ENCODE assay signal across 11 cellular contexts in the genomic region with DNA sequence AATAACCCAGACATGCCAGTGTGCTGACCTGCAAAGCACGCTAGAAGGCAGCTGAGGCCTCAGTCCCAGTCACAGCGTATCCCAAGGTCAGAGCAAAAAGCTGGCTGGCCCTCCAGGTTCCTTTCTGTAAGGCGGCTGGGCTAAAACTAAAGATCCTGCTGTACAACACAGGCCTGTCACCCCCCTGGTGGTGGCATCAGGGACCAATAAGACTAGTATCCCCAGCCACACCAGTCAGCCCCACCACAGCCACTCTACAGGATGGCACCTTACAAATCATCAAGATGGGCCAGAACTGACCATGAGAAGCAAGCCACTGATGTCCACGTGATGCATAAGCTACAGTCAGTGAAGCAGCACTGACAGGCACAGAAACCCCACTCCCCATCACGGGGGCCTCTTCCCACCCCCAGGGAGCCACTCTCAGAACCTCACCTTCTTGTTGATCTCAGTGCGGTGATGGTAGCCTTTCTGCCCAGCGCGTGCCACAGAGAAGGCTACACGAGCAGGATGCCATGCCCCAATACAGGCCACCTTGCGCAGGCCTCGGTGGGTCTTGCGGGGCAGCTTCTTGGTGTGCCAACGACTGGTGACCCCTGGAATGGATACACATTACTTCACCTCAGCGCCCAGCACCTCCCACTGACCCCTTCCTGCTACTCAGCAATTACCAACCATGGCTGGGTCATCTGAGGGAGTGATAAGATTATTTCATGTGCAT. TPM values are rescaled to one million over a fixed set of nuclear protein-coding genes. Genes with fewer than 3 reads are reported as not detected.
DNase-seq lines count a peak whose midpoint lies in the region; ATAC-seq, FAIRE-seq and TF ChIP-seq lines count a peak whose summit lies in the region.
"Had no signal": no experiment of that assay in that cellular context is flagged by ENCODE, and none has a peak within 500 bp of the region (broad histone marks: within the 10 kb centered on the region; RNA-seq: fewer than 3 reads in every experiment).

No MANE protein-coding gene starts in this region.

- no peak overlapping the region for H3K14ac ChIP-seq in mesenchymal stem cell (ENCODE audit: low read length in 2 of 2)

- no peak for TF ChIP-seq EP300 in GM12878 (IDR thresholded peaks at IDR 0.05; ENCODE audit: borderline replicate concordance in 1 of 2, control insufficient read depth in 1 of 2, low read depth in 2 of 2, low read length in 2 of 2)

- RAD21 ChIA-PET in GM12878 (lab: Charles Lee; ENCODE audit: unreplicated experiment): interaction anchor here (1.6 to 7.0 kb wide), 2 partner anchors 144 to 214 kb away, joined by 5 to 76 read pairs; no protein-coding TSS in a partner anchor

- no peak overlapping the region for H3K23ac ChIP-seq in mesenchymal stem cell (ENCODE audit: low read length in 2 of 2)

- intact Hi-C loops in CD4-positive, alpha-beta memory T cell (cut with micrococcal nuclease): no loop called here
- intact Hi-C loops in GM12878 (cut with micrococcal nuclease; ENCODE audit: unreplicated experiment): loop anchor here (5.0 to 10.0 kb wide), 2 partner anchors 307 to 550 kb away; no protein-coding TSS in a partner anchor

- H3K4me1 Mint-ChIP-seq in CD4-positive, alpha-beta memory T cell: peaks cover 30 to 59% (median 45%) of the 10 kb centered on the region in 4 donors

- BruUV-seq in GM12878 (replicated peaks; lab: Mats Ljungman, UMichigan): no TSS peak

- H3K9me3 Mint-ChIP-seq in CD4-positive, alpha-beta memory T cell: peaks cover 0 to 2% (median 0%) of the 10 kb centered on the region in 8 donors

- H3K27me3 ChIP-seq in CD4-positive, alpha-beta memory T cell (ENCODE audit: insufficient read depth, low read length): no peaks in the 10 kb centered on the region
- H3K27me3 ChIP-seq in GM12878 (replicated peaks in 1 of 2; ENCODE audit: control insufficient read depth in 2 of 2, insufficient read depth in 2 of 2, low read length in 1 of 2) (no peaks in the 10 kb centered on the region), mesenchymal stem cell (ENCODE audit: control insufficient read depth in 1 of 2, insufficient read depth in 1 of 2, low read length in 2 of 2) (no peaks in the 10 kb centered on the region)
- H3K27me3 ChIP-seq: Peyer's patch had no signal

- H3K4me3 ChIP-seq in CD4-positive, alpha-beta memory T cell (ENCODE audit: low read length in 2 of 2): no peak overlapping the region
- H3K4me3 ChIP-seq in GM12878: peak overlapping the region; percentile 85; the same call in 1 of the 2 replicates
- H3K4me3 ChIP-seq in mesenchymal stem cell (ENCODE audit: insufficient read depth in 1 of 2, low read depth in 1 of 2, low read length in 2 of 2): peak overlapping the region in 1 of 2 experiments; percentile 18
- H3K4me3 ChIP-seq: Peyer's patch had no signal

- H3K4me2 ChIP-seq in GM12878 (ENCODE audit: control insufficient read depth, insufficient read depth) (peak overlapping the region; percentile 77), mesenchymal stem cell (ENCODE audit: low read length, poor library complexity, severe bottlenecking) (peak overlapping the region; percentile 6)

- no peak overlapping the region for H4K8ac ChIP-seq in mesenchymal stem cell (ENCODE audit: low read length)

- CTCF ChIA-PET in CD4-positive, alpha-beta memory T cell (lab: Charles Lee; ENCODE audit: partially characterized antibody): interaction anchor here (0.6 to 12.4 kb wide), 8 partner anchors 11 to 1368 kb away, joined by 3 to 477 read pairs (median 6); no protein-coding TSS in a partner anchor
- CTCF ChIA-PET in GM12878 (lab: Yijun Ruan, JAX): interaction anchor here (0.7 to 6.9 kb wide), 9 partner anchors 19 to 444 kb away, joined by 3 to 99 read pairs (median 9); a partner anchor contains a TSS

- no peak overlapping the region for H2AK5ac ChIP-seq in mesenchymal stem cell (ENCODE audit: low read length, severe bottlenecking)

- H3K18ac ChIP-seq in mesenchymal stem cell (ENCODE audit: low read depth in 1 of 2, low read length in 2 of 2): no peak overlapping the region

- no peak for FAIRE-seq in GM12878 (lab: Jason Lieb, UNC)

- no peak overlapping the region for H3K4ac ChIP-seq in mesenchymal stem cell (ENCODE audit: low read depth in 1 of 2, low read length in 2 of 2)

- no peak for DNase-seq in CD4-positive, alpha-beta memory T cell
- DNase-seq in HK-2 (ENCODE audit: unreplicated experiment): peak; percentile 30
- no peak for DNase-seq in GM12878 (ENCODE audit: low read depth, low spot score)
- DNase-seq in mesenchymal stem cell: peak; percentile 41
- DNase-seq in KG1 (lab: John Stamatoyannopoulos, UW): no peak
- no peak for DNase-seq in NCI-H1417 treated with DMSO at 0.1 percent for 48 hours (lab: John Stamatoyannopoulos, UW)
- no peak for DNase-seq in globus pallidus (ENCODE audit: low spot score)
- DNase-seq: activated gamma-delta T cell treated with Interleukin-2 at 50 U/mL for 16 hours, foreskin fibroblast had no signal

- ATAC-seq in GM12878: no peak
- ATAC-seq in HG03097 (IDR thresholded peaks at IDR 0.05; ENCODE audit: low FRiP score, unreplicated experiment): no peak

- H3K79me2 ChIP-seq in GM12878 (ENCODE audit: control insufficient read depth, insufficient read depth, low read length): peaks cover 55% of the 10 kb centered on the region

- peaks cover 30% of the 10 kb centered on the region for H4K20me1 ChIP-seq in GM12878 (ENCODE audit: control insufficient read depth, insufficient read depth)

- H2BK12ac ChIP-seq in mesenchymal stem cell (ENCODE audit: low read length in 2 of 2): no peak overlapping the region

- H3K36me3 Mint-ChIP-seq in CD4-positive, alpha-beta memory T cell: peaks cover 51 to 81% of the 10 kb centered on the region in 2 donors

- H2AFZ ChIP-seq in GM12878 (ENCODE audit: control insufficient read depth, low read depth, low read length) (no peak overlapping the region), mesenchymal stem cell (ENCODE audit: low read depth, low read length) (no peak overlapping the region)

- no peak overlapping the region for H2BK120ac ChIP-seq in mesenchymal stem cell (ENCODE audit: low read depth, low read length)

- 84% methylated on average over 14 of the region's 14 CpGs for WGBS in GM12878 (ENCODE audit: insufficient coverage, insufficient replicate concordance, low lambda C conversion rate, missing lambda C conversion rate)
- WGBS in mesenchymal stem cell: 88% methylated on average over 13 of the region's 14 CpGs

- peak overlapping the region; percentile 23 for H3K27ac ChIP-seq in CD4-positive, alpha-beta memory T cell (ENCODE audit: low read depth, low read length)
- no peak overlapping the region for H3K27ac ChIP-seq in GM12878 (ENCODE audit: control insufficient read depth, insufficient read depth)
- H3K27ac ChIP-seq in mesenchymal stem cell (ENCODE audit: low read length, poor library complexity, severe bottlenecking): no peak overlapping the region
- H3K27ac ChIP-seq: Peyer's patch had no signal

- no peaks in the 10 kb centered on the region for H3K79me1 ChIP-seq in mesenchymal stem cell (replicated peaks; ENCODE audit: low read length, poor library complexity, severe bottlenecking)

- peak in 2 of 3 experiments; percentile 22 to 25; a peak in 2 of 6 replicates for TF ChIP-seq CTCF in GM12878 (IDR thresholded peaks at IDR 0.05 in 2 of 3, conservative IDR thresholded peaks at IDR 0.05 in 1 of 3; ENCODE audit: control insufficient read depth in 2 of 3, extremely low read depth in 1 of 3, insufficient read depth in 1 of 3, low read depth in 3 of 3, low read length in 3 of 3)

- SMC1A ChIA-PET in GM12878 (lab: Charles Lee; ENCODE audit: uncharacterized antibody, unreplicated experiment): interaction anchor here (0.7 to 5.7 kb wide), 7 partner anchors 8 to 444 kb away, joined by 3 to 70 read pairs (median 5); no protein-coding TSS in a partner anchor

- H3K9ac ChIP-seq in GM12878 (ENCODE audit: control insufficient read depth, insufficient read depth, low read length) (no peak overlapping the region), mesenchymal stem cell (ENCODE audit: low read length) (peak overlapping the region; percentile 100)

- H2BK15ac ChIP-seq in mesenchymal stem cell (ENCODE audit: low read depth, poor library complexity, severe bottlenecking): no peak overlapping the region

- no peak overlapping the region for H4K91ac ChIP-seq in mesenchymal stem cell (ENCODE audit: low read length)

- peak; percentile 51 for TF ChIP-seq POLR2A in GM12878 (IDR thresholded peaks at IDR 0.05; ENCODE audit: low read depth, low read length)

- H2BK5ac ChIP-seq in mesenchymal stem cell (ENCODE audit: low read depth, low read length, poor library complexity, severe bottlenecking): no peak overlapping the region

- in situ Hi-C loops in GM12878 (cut with MboI): loop anchor here (5.0 kb wide), 2 partner anchors 142 to 307 kb away; no protein-coding TSS in a partner anchor

- no peak overlapping the region for H3K4me3 Mint-ChIP-seq in CD4-positive, alpha-beta memory T cell

- H3K36me3 ChIP-seq in CD4-positive, alpha-beta memory T cell (ENCODE audit: insufficient read depth, low read length): peaks cover 65% of the 10 kb centered on the region
- H3K36me3 ChIP-seq in GM12878 (ENCODE audit: control insufficient read depth in 2 of 2, insufficient read depth in 2 of 2, low read length in 1 of 2) (peaks cover 51 to 56% of the 10 kb centered on the region in 2 experiments), mesenchymal stem cell (ENCODE audit: control insufficient read depth in 1 of 2, insufficient read depth in 2 of 2, low read depth in 1 of 2, low read length in 2 of 2) (peaks cover 72 to 74% of the 10 kb centered on the region in 2 experiments)

- POLR2A ChIA-PET in CD4-positive, alpha-beta memory T cell (lab: Charles Lee; ENCODE audit: partially characterized antibody): interaction anchor here (0.6 to 12.5 kb wide), 7 partner anchors 8 to 562 kb away, joined by 3 to 433 read pairs (median 7); a partner anchor contains a TSS
- POLR2A ChIA-PET in GM12878 (lab: Charles Lee): interaction anchor here (2.3 kb wide), 1 partner anchor 11 kb away, joined by 8 read pairs; no protein-coding TSS in a partner anchor

- TF ChIP-seq RAD21 in GM12878 (IDR thresholded peaks at IDR 0.05; ENCODE audit: insufficient read depth, low read depth, low read length): no peak

- peak overlapping the region in 2 of 7 donors; percentile 17 to 35 for H3K27ac Mint-ChIP-seq in CD4-positive, alpha-beta memory T cell

- no peaks in the 10 kb centered on the region for H3K27me3 Mint-ChIP-seq in CD4-positive, alpha-beta memory T cell

- no peaks in the 10 kb centered on the region for H3K9me3 ChIP-seq in CD4-positive, alpha-beta memory T cell (ENCODE audit: control insufficient read depth in 1 of 2, low read length in 2 of 2)
- H3K9me3 ChIP-seq in GM12878 (replicated peaks; ENCODE audit: control insufficient read depth, insufficient read depth, low read length) (no peaks in the 10 kb centered on the region), mesenchymal stem cell (ENCODE audit: control insufficient read depth, low read length) (no peaks in the 10 kb centered on the region)
- H3K9me3 ChIP-seq: Peyer's patch had no signal

- peaks cover 53% of the 10 kb centered on the region for H3K4me1 ChIP-seq in CD4-positive, alpha-beta memory T cell (ENCODE audit: insufficient read depth, low read length)
- H3K4me1 ChIP-seq in GM12878 (ENCODE audit: control insufficient read depth, insufficient read depth, low read length) (peaks cover 31% of the 10 kb centered on the region), mesenchymal stem cell (ENCODE audit: control insufficient read depth, insufficient read depth, low read depth, low read length) (peaks cover 55% of the 10 kb centered on the region)

RNA-seq across cellular contexts. Expression of a gene that starts 5.0 kb away (rescaled TPM):
- total RNA-seq in CD4-positive, alpha-beta memory T cell: 1,000 to 10,000 TPM; 3,492 to 3,635 TPM
- polyA plus RNA-seq in CD4-positive, alpha-beta memory T cell: 1,000 to 10,000 TPM; 3,292 to 4,075 TPM
- 617 and 660 TPM in 2 replicates for total RNA-seq in GM12878 (2013; cell fraction: nucleolus; rRNA removed)
- total RNA-seq in GM12878 (2014; rRNA removed): 3,609 and 4,063 TPM in 2 replicates
- 4,008 and 4,055 TPM in 2 replicates for total RNA-seq in GM12878 (2014; rRNA removed; fragmentation: Illumina TruSeq; extraction: Trizol)
- total RNA-seq in GM12878 (2021): 3,311 and 3,339 TPM in 2 replicates
- 2,680 TPM for polyA plus RNA-seq in GM12878 (2011; ENCODE audit: low read depth)
- polyA plus RNA-seq in GM12878 (2011; rRNA removed): 2,932 and 3,630 TPM in 2 replicates
- 4,949 and 6,264 TPM in 2 replicates for polyA plus RNA-seq in GM12878 (2011; cell fraction: cytosol; rRNA removed)
- polyA plus RNA-seq in GM12878 (2011; cell fraction: nucleus; rRNA removed): 2,731 and 2,827 TPM in 2 replicates
- 5,254 and 5,686 TPM in 2 replicates for polyA plus RNA-seq in GM12878 (2012)
- 2,337 and 3,976 TPM in 2 replicates for polyA plus RNA-seq in GM12878 (2014; fragmentation: Illumina TruSeq; extraction: Trizol)
- polyA plus RNA-seq in GM12878 (2014; fragmentation: Nextera tagmentation; extraction: Ambion mirVana): 1,000 to 10,000 TPM; 4,597 to 6,791 TPM
- 4,251 and 4,350 TPM in 2 replicates for polyA plus RNA-seq in GM12878 (2014; rRNA removed)
- 1,000 to 10,000 TPM; 1,534 to 1,710 TPM for polyA plus RNA-seq in GM12878 (2016; fragmentation: Nextera tagmentation; extraction: Ambion mirVana)
- 2,132 and 3,515 TPM in 2 replicates for polyA minus RNA-seq in GM12878 (2011; rRNA and poly(A)+ RNA removed)
- polyA minus RNA-seq in GM12878 (2011; cell fraction: cytosol; rRNA and poly(A)+ RNA removed): 930 and 947 TPM in 2 replicates
- polyA minus RNA-seq in GM12878 (2011; cell fraction: nucleus; rRNA and poly(A)+ RNA removed): 567 and 823 TPM in 2 replicates
- polyA plus RNA-seq in mesenchymal stem cell (2013, experiment 1 of 2): 1,826 TPM
- polyA plus RNA-seq in mesenchymal stem cell (2013, experiment 2 of 2): 1,787 TPM

RNA-seq across cellular contexts. Expression of a gene that starts 35.4 kb away (rescaled TPM):
- total RNA-seq in CD4-positive, alpha-beta memory T cell: not detected
- polyA plus RNA-seq in CD4-positive, alpha-beta memory T cell: under 1 TPM; 0.30 to 0.62 TPM
- total RNA-seq in GM12878 (2013; cell fraction: nucleolus; rRNA removed): 13.0 and 13.2 TPM in 2 replicates
- total RNA-seq in GM12878 (2014; rRNA removed) (2.8 and 4.7 TPM in 2 replicates), GM12878 (2014; rRNA removed; fragmentation: Illumina TruSeq; extraction: Trizol) (2.0 and 2.5 TPM in 2 replicates), GM12878 (2021) (6.6 and 6.7 TPM in 2 replicates)
- 1.1 TPM for polyA plus RNA-seq in GM12878 (2011; ENCODE audit: low read depth)
- polyA plus RNA-seq in GM12878 (2011; rRNA removed) (0.33 and 0.87 TPM in 2 replicates), GM12878 (2014; fragmentation: Illumina TruSeq; extraction: Trizol) (0.84 and 2.4 TPM in 2 replicates), GM12878 (2014; fragmentation: Nextera tagmentation; extraction: Ambion mirVana) (1 to 10 TPM; 1.4 to 1.7 TPM), GM12878 (2014; rRNA removed) (8.3 and 9.2 TPM in 2 replicates), GM12878 (2016; fragmentation: Nextera tagmentation; extraction: Ambion mirVana) (1 to 10 TPM; 5.7 to 6.2 TPM)
- 1.1 and 2.2 TPM in 2 replicates for polyA plus RNA-seq in GM12878 (2011; cell fraction: cytosol; rRNA removed)
- polyA plus RNA-seq in GM12878 (2011; cell fraction: nucleus; rRNA removed): 1.8 and 3.1 TPM in 2 replicates
- 1.4 and 2.9 TPM in 2 replicates for polyA plus RNA-seq in GM12878 (2012)
- polyA minus RNA-seq in GM12878 (2011; rRNA and poly(A)+ RNA removed): 0.52 and 1.8 TPM in 2 replicates
- polyA minus RNA-seq in GM12878 (2011; cell fraction: cytosol; rRNA and poly(A)+ RNA removed): not detected in 2 replicates
- 0.19 and 0.97 TPM in 2 replicates for polyA minus RNA-seq in GM12878 (2011; cell fraction: nucleus; rRNA and poly(A)+ RNA removed)
- 22.3 TPM for polyA plus RNA-seq in mesenchymal stem cell (2013, experiment 1 of 2)
- 22.9 TPM for polyA plus RNA-seq in mesenchymal stem cell (2013, experiment 2 of 2)

Comparison
In these comparisons a context has a peak if more than half of its experiments do, and no peak if none do; other contexts are left out.
1. DNase-seq: peak in HK-2 (single experiment) and mesenchymal stem cell (single experiment); none in CD4-positive, alpha-beta memory T cell (0 of 5), GM12878 (single experiment), KG1 (single experiment), NCI-H1417 treated with DMSO at 0.1 percent for 48 hours (single experiment) and globus pallidus (single experiment).